In genomic region chr5:29744618-29745017, GRCh38 we compare ENCODE assay signal across 28 cellular contexts.
"Had no signal": no experiment of that assay in that cellular context is flagged by ENCODE, and none has a peak within 500 bp of the region (broad histone marks: within the 10 kb centered on the region; RNA-seq: fewer than 3 reads in every experiment).

No MANE protein-coding gene starts in this region.

- H3K4me3 ChIP-seq: coronary artery, dorsolateral prefrontal cortex, gastrocnemius medialis, heart left ventricle had no signal

- DNase-seq: activated CD4-positive, alpha-beta memory T cell treated with anti-CD3 and anti-CD28 coated beads, Interleukin-2, amount 10 ng/mL, durations not matched to agents 7 days and 5 days; activated CD4-positive, alpha-beta T cell treated with anti-CD3 and anti-CD28 coated beads for 1 hour; activated CD4-positive, alpha-beta T cell treated with anti-CD3 and anti-CD28 coated beads for 4 hours; activated CD4-positive, alpha-beta T cell treated with anti-CD3 and anti-CD28 coated beads, Interleukin-2, amount 10 ng/mL, durations not matched to agents 7 days and 5 days; activated CD4-positive, alpha-beta T cell treated with anti-CD3 and anti-CD28 coated beads, Interleukin-2, amount 50 U/mL, for 4 hours; activated CD8-positive, alpha-beta memory T cell treated with anti-CD3 and anti-CD28 coated beads, Interleukin-2, amount 50 U/mL, for 48 hours; activated gamma-delta T cell; activated naive CD4-positive, alpha-beta T cell; activated naive CD4-positive, alpha-beta T cell treated with anti-CD3 and anti-CD28 coated beads, Interleukin-2, amount 10 ng/mL, durations not matched to agents 7 days and 5 days; activated T-cell treated with anti-CD3 and anti-CD28 coated beads for 4 hours; activated T-cell treated with anti-CD3 and anti-CD28 coated beads, Interleukin-2, amount 50 U/mL, for 24 hours; activated T-cell treated with anti-CD3 and anti-CD28 coated beads, Interleukin-2, amount 50 U/mL, for 72 hours; amniotic stem cell; anterior cingulate cortex; brain microvascular endothelial cell; dorsolateral prefrontal cortex; effector memory CD4-positive, alpha-beta T cell; endodermal cell; foreskin fibroblast; gastrocnemius medialis; glutamatergic neuron; heart left ventricle; hypothalamus; T1000 had no signal

- H3K4me1 ChIP-seq: gastrocnemius medialis, heart left ventricle had no signal

- H3K27ac ChIP-seq: brain microvascular endothelial cell, coronary artery, dorsolateral prefrontal cortex, gastrocnemius medialis, heart left ventricle, VCaP had no signal

- ATAC-seq: activated T-cell treated with anti-CD3 and anti-CD28 coated beads, Interleukin-2, amount 50 U/mL, for 72 hours; esophagus mucosa; gastrocnemius medialis; heart left ventricle; WTC11 had no signal

- H3K36me3 ChIP-seq: brain microvascular endothelial cell, gastrocnemius medialis, heart left ventricle had no signal

- H3K9me3 ChIP-seq: gastrocnemius medialis had no signal

- H3K27me3 ChIP-seq: brain microvascular endothelial cell, dorsolateral prefrontal cortex, gastrocnemius medialis, heart left ventricle had no signal
